In genomic region chr19:43605875-43606568, GRCh38 we compare ENCODE assay signal across 24 cellular contexts. TPM values are rescaled to one million over a fixed set of nuclear protein-coding genes. Genes with fewer than 3 reads are reported as not detected.
DNase-seq lines count a peak whose midpoint lies in the region; ATAC-seq, FAIRE-seq and TF ChIP-seq lines count a peak whose summit lies in the region.
"Had no signal": no experiment of that assay in that cellular context is flagged by ENCODE, and none has a peak within 500 bp of the region (broad histone marks: within the 10 kb centered on the region; RNA-seq: fewer than 3 reads in every experiment).

No MANE protein-coding gene starts in this region.

- H3K36me3 ChIP-seq in K562 (ENCODE audit: control insufficient read depth, insufficient read depth, low read length) (peaks cover 29% of the 10 kb centered on the region; the same call in 2 of the 3 replicates), osteoblast (ENCODE audit: insufficient read depth, low read length) (peaks cover 7% of the 10 kb centered on the region), MM.1S (replicated peaks; ENCODE audit: insufficient read depth, low read length) (no peaks in the 10 kb centered on the region)

- 31% methylated on average over 7 of the region's 7 CpGs for WGBS in K562 (ENCODE audit: insufficient coverage, low coverage, missing lambda C conversion rate)

- ATAC-seq in CD4-positive, alpha-beta T cell (ENCODE audit: poor library complexity), result no peak
- ATAC-seq in K562 (peak; percentile 46), WTC11 (no peak), HG02571 (IDR thresholded peaks at IDR 0.05; ENCODE audit: unreplicated experiment) (no peak)
- ATAC-seq: GM23338, left colon, PC-3, sciatic nerve had no signal

- no peaks in the 10 kb centered on the region for H3K27me3 ChIP-seq in CD4-positive, alpha-beta T cell (ENCODE audit: control insufficient read depth, insufficient read depth, low read length)
- H3K27me3 ChIP-seq in K562 (ENCODE audit: control insufficient read depth in 2 of 2, insufficient read depth in 2 of 2, low read length in 2 of 2), result no peaks in the 10 kb centered on the region
- H3K27me3 ChIP-seq in osteoblast (ENCODE audit: insufficient read depth, low read length), result no peaks in the 10 kb centered on the region
- no peaks in the 10 kb centered on the region for H3K27me3 ChIP-seq in MM.1S (replicated peaks; ENCODE audit: insufficient read depth, low read length)
- H3K27me3 ChIP-seq: testis had no signal

- intact Hi-C loops in CD4-positive, alpha-beta T cell (cut with DNase I, micrococcal nuclease), result no loop called here
- intact Hi-C loops in K562 (cut with micrococcal nuclease), result no loop called here

- peak overlapping the region; percentile 66 for H3K27ac Mint-ChIP-seq in CD4-positive, alpha-beta T cell
- no peak overlapping the region for H3K27ac Mint-ChIP-seq in WTC11
- H3K27ac Mint-ChIP-seq: GM23338 had no signal

- no peak overlapping the region for H3K4me3 Mint-ChIP-seq in CD4-positive, alpha-beta T cell
- no peak overlapping the region for H3K4me3 Mint-ChIP-seq in WTC11
- H3K4me3 Mint-ChIP-seq: GM23338 had no signal

- TF ChIP-seq CTCF in CD4-positive, alpha-beta T cell (IDR thresholded peaks at IDR 0.05), result no peak
- TF ChIP-seq CTCF in K562 (IDR thresholded peaks at IDR 0.05 in 2 of 3, conservative IDR thresholded peaks at IDR 0.05 in 1 of 3; ENCODE audit: insufficient read depth in 2 of 3, low read depth in 1 of 3, low read length in 3 of 3) (no peak), osteoblast (IDR thresholded peaks at IDR 0.05; ENCODE audit: extremely low read depth, low read depth, low read length) (no peak), WTC11 (IDR thresholded peaks at IDR 0.05) (no peak), MM.1S (IDR thresholded peaks at IDR 0.05; ENCODE audit: low read length) (no peak)

- no peaks in the 10 kb centered on the region for H3K9me3 Mint-ChIP-seq in CD4-positive, alpha-beta T cell
- no peaks in the 10 kb centered on the region for H3K9me3 Mint-ChIP-seq in WTC11
- H3K9me3 Mint-ChIP-seq: GM23338 had no signal

- H3K4me2 ChIP-seq in K562 (ENCODE audit: insufficient read depth, low read length), result no peak overlapping the region
- H3K4me2 ChIP-seq in osteoblast (ENCODE audit: insufficient read depth, low read length), result no peak overlapping the region
- no peak overlapping the region for H3K4me2 ChIP-seq in MM.1S (ENCODE audit: low read depth, low read length)
- H3K4me2 ChIP-seq: GM23338 had no signal

- H3K9me3 ChIP-seq in CD4-positive, alpha-beta T cell (ENCODE audit: control insufficient read depth, low read length), result no peaks in the 10 kb centered on the region
- H3K9me3 ChIP-seq in K562 (replicated peaks; ENCODE audit: control insufficient read depth, insufficient read depth, low read depth, low read length) (no peaks in the 10 kb centered on the region), osteoblast (ENCODE audit: low read depth, low read length) (no peaks in the 10 kb centered on the region), MM.1S (replicated peaks; ENCODE audit: insufficient read depth, low read length) (no peaks in the 10 kb centered on the region)
- H3K9me3 ChIP-seq: testis had no signal

- no peaks in the 10 kb centered on the region for H3F3A ChIP-seq in MM.1S (ENCODE audit: insufficient read depth, low read length)

- no peaks in the 10 kb centered on the region for H3K9me2 ChIP-seq in MM.1S (replicated peaks; ENCODE audit: insufficient read depth, low read length)

- no peak for TF ChIP-seq RAD21 in K562 (CRISPR knock-in tag; conservative IDR thresholded peaks at IDR 0.05 in 1 of 2, IDR thresholded peaks at IDR 0.05 in 1 of 2)

- H3K4me1 ChIP-seq in K562 (replicated peaks in 1 of 2; ENCODE audit: control insufficient read depth in 2 of 2, insufficient read depth in 2 of 2, low read length in 2 of 2) (peaks cover 20 to 21% of the 10 kb centered on the region in 2 experiments), osteoblast (ENCODE audit: insufficient read depth, low read length) (no peaks in the 10 kb centered on the region), MM.1S (ENCODE audit: low read length) (no peaks in the 10 kb centered on the region)
- H3K4me1 ChIP-seq: testis had no signal

- FAIRE-seq in K562 (lab: Jason Lieb, UNC), result peak; percentile 72

- no peak for TF ChIP-seq EP300 in K562 (IDR thresholded peaks at IDR 0.05; ENCODE audit: low read length)

- no TSS peak for BruUV-seq in K562 (replicated peaks; lab: Mats Ljungman, UMichigan)

- no peak for DNase-seq in CD4-positive, alpha-beta T cell
- DNase-seq in NCI-H1105 treated with DMSO at 0.1 percent for 48 hours (lab: John Stamatoyannopoulos, UW) (peak; percentile 78), K562 (ENCODE audit: extremely low read depth in 1 of 4, low spot score in 3 of 4) (peak in 1 of 4 experiments; percentile 59), osteoblast (ENCODE audit: insufficient read length, low spot score, missing footprints) (peak; percentile 47), WTC11 (ENCODE audit: low spot score) (no peak), MM.1S (no peak)
- DNase-seq: activated CD4-positive, alpha-beta T cell treated with anti-CD3 and anti-CD28 coated beads for 4 hours; activated CD8-positive, alpha-beta memory T cell treated with anti-CD3 and anti-CD28 coated beads, Interleukin-2, amount 50 U/mL, for 48 hours; activated gamma-delta T cell treated with Interleukin-2 at 50 U/mL for 16 hours; foreskin melanocyte; left colon; NCI-H1048; NCI-H510A; occipital lobe; PC-3; stimulated activated CD4-positive, alpha-beta T cell treated with anti-CD3 and anti-CD28 coated beads, Interleukin-2, amount 100 ng/mL, for 24 hours; T1000; testis had no signal

- peaks cover 30% of the 10 kb centered on the region for H3K36me3 Mint-ChIP-seq in CD4-positive, alpha-beta T cell (ENCODE audit: low read depth)
- H3K36me3 Mint-ChIP-seq in WTC11, result no peaks in the 10 kb centered on the region

- CTCF ChIA-PET in CD4-positive, alpha-beta T cell (lab: Charles Lee), result interaction anchor here (1.9 kb wide), 1 partner anchor 11 kb away, joined by 4 read pairs; no protein-coding TSS in a partner anchor
- CTCF ChIA-PET in K562 (lab: Yijun Ruan, JAX; ENCODE audit: low intra/inter-chr PET ratio), result no interaction called here
- CTCF ChIA-PET in WTC11 (lab: Charles Lee), result interaction anchor here (1.0 to 2.4 kb wide), 4 partner anchors 11 to 71 kb away, joined by 3 to 8 read pairs (median 4); no protein-coding TSS in a partner anchor

- POLR2A ChIA-PET in CD4-positive, alpha-beta T cell (lab: Charles Lee), result no interaction called here
- POLR2A ChIA-PET in K562 (lab: Yijun Ruan, JAX), result interaction anchor here (4.2 to 8.7 kb wide), 2 partner anchors 9 to 10 kb away, joined by 35 to 60 read pairs; partner anchors contain the start of genes IRGQ and ZNF576
- POLR2A ChIA-PET in WTC11 (lab: Charles Lee), result interaction anchor here (0.7 to 1.4 kb wide), 2 partner anchors 10 to 1482 kb away, joined by 3 to 4 read pairs; partner anchors contain the start of genes IRGQ and ZNF576

- H4K20me1 ChIP-seq in K562 (replicated peaks; ENCODE audit: control insufficient read depth, insufficient read depth, low read length), result no peaks in the 10 kb centered on the region
- H4K20me1 ChIP-seq in osteoblast (ENCODE audit: insufficient read depth, low read length), result peaks cover 14% of the 10 kb centered on the region
- no peaks in the 10 kb centered on the region for H4K20me1 ChIP-seq in MM.1S (ENCODE audit: insufficient read depth, low read length)

- peaks cover 5% of the 10 kb centered on the region for H3K4me1 Mint-ChIP-seq in CD4-positive, alpha-beta T cell (ENCODE audit: low read depth)
- peaks cover 6% of the 10 kb centered on the region; the same call in 1 of the 2 replicates for H3K4me1 Mint-ChIP-seq in WTC11

- TF ChIP-seq POLR2A in K562 (conservative IDR thresholded peaks at IDR 0.05), result 0 out of 2 replicates have a peak, but pooled peaks have one; percentile 24

- H3K9ac ChIP-seq in K562 (ENCODE audit: insufficient read depth in 1 of 2, low read depth in 2 of 2, low read length in 2 of 2) (peak overlapping the region in 1 of 2 experiments; percentile 38; a peak in 1 of 4 replicates), MM.1S (ENCODE audit: low read length) (no peak overlapping the region)

- H3K27me3 Mint-ChIP-seq in CD4-positive, alpha-beta T cell, result no peaks in the 10 kb centered on the region
- no peaks in the 10 kb centered on the region for H3K27me3 Mint-ChIP-seq in WTC11 (ENCODE audit: low read depth)

- peaks cover 5% of the 10 kb centered on the region for H3K9me1 ChIP-seq in K562 (ENCODE audit: control insufficient read depth, insufficient read depth, low read length)

- in situ Hi-C loops in K562 (cut with MboI), result no loop called here

- no peak overlapping the region for H2AFZ ChIP-seq in K562 (ENCODE audit: low read depth, low read length)
- no peak overlapping the region for H2AFZ ChIP-seq in osteoblast (ENCODE audit: low read length)
- H2AFZ ChIP-seq in MM.1S (ENCODE audit: low read length), result no peak overlapping the region
- H2AFZ ChIP-seq: GM23338 had no signal

- H3K4me3 ChIP-seq in K562 (no peak overlapping the region), osteoblast (ENCODE audit: insufficient read depth, low read length) (no peak overlapping the region), MM.1S (ENCODE audit: low read length) (no peak overlapping the region)
- H3K4me3 ChIP-seq: coronary artery, GM23338, SK-N-MC, testis had no signal

- no peak overlapping the region for H3K27ac ChIP-seq in CD4-positive, alpha-beta T cell (ENCODE audit: low read depth, low read length)
- H3K27ac ChIP-seq in K562 (ENCODE audit: extremely low read depth, low read depth, low read length) (peak overlapping the region; percentile 19; the same call in 1 of the 3 replicates), osteoblast (ENCODE audit: low read depth, low read length) (no peak overlapping the region), MM.1S (ENCODE audit: low read length) (no peak overlapping the region)
- H3K27ac ChIP-seq: coronary artery, HL-60, SK-N-MC, testis had no signal

- peaks cover 7% of the 10 kb centered on the region; the same call in 2 of the 3 replicates for H3K79me2 ChIP-seq in K562 (ENCODE audit: control insufficient read depth, insufficient read depth, low read length)
- peaks cover 9% of the 10 kb centered on the region for H3K79me2 ChIP-seq in osteoblast (ENCODE audit: insufficient read depth, low read length)
- 0 out of 2 replicates have a peak, but pooled peaks cover 2% of the 10 kb centered on the region for H3K79me2 ChIP-seq in MM.1S (ENCODE audit: low read length)

RNA-seq across cellular contexts. Expression of gene SRRM5, which starts 5.9 kb away (rescaled TPM):
- under 1 TPM; 0.25 to 0.56 TPM for total RNA-seq in CD4-positive, alpha-beta T cell
- 1.0 and 1.2 TPM in 2 replicates for total RNA-seq in K562 (2011; cell fraction: chromatin; rRNA removed; ENCODE audit: low replicate concordance)
- total RNA-seq in K562 (2011; cell fraction: nucleolus; rRNA removed), result 0.33 TPM in 1 of 2 replicates, not detected in the other
- total RNA-seq in K562 (2011; cell fraction: nucleoplasm; rRNA removed), result 0.23 and 0.29 TPM in 2 replicates
- 0.08 and 0.09 TPM in 2 replicates for total RNA-seq in K562 (2014; rRNA removed)
- 0.13 and 0.25 TPM in 2 replicates for total RNA-seq in K562 (2014; rRNA removed; fragmentation: Illumina TruSeq; extraction: Trizol)
- 0.08 and 0.18 TPM in 2 replicates for total RNA-seq in K562 (2015; rRNA removed; fragmentation: Illumina TruSeq; extraction: Trizol)
- 0.11 and 0.18 TPM in 2 replicates for total RNA-seq in K562 (2021)
- polyA plus RNA-seq in K562 (2011; rRNA removed), result 0.10 and 0.18 TPM in 2 replicates
- polyA plus RNA-seq in K562 (2011; cell fraction: cytosol; rRNA removed), result 0.01 and 0.03 TPM in 2 replicates
- 0.29 and 0.67 TPM in 2 replicates for polyA plus RNA-seq in K562 (2011; cell fraction: nucleus; rRNA removed)
- polyA plus RNA-seq in K562 (2012), result 0.26 and 0.37 TPM in 2 replicates
- 0.43 and 0.45 TPM in 2 replicates for polyA plus RNA-seq in K562 (2014; fragmentation: Illumina TruSeq; extraction: Trizol)
- not detected for polyA plus RNA-seq in K562 (2014; fragmentation: Nextera tagmentation; extraction: Ambion mirVana)
- 0.25 and 0.36 TPM in 2 replicates for polyA plus RNA-seq in K562 (2014; rRNA removed)
- 0.12 TPM in 1 of 2 replicates, not detected in the other for polyA minus RNA-seq in K562 (2011; rRNA and poly(A)+ RNA removed)
- not detected in 2 replicates for polyA minus RNA-seq in K562 (2011; cell fraction: cytosol; rRNA and poly(A)+ RNA removed)
- 0.22 TPM in 1 of 2 replicates, not detected in the other for polyA minus RNA-seq in K562 (2011; cell fraction: nucleus; rRNA and poly(A)+ RNA removed)
- total RNA-seq in osteoblast, result under 0.01 TPM in 1 of 2 replicates, not detected in the other
- 0.34 to 0.44 TPM (median 0.42 TPM) in 3 replicates for total RNA-seq in WTC11 (2021)
- total RNA-seq: GM23338, occipital lobe had no signal

RNA-seq across cellular contexts. Expression of gene ZNF576, which starts 9.6 kb away (rescaled TPM):
- 1 to 10 TPM; 4.1 to 4.8 TPM for total RNA-seq in CD4-positive, alpha-beta T cell
- 16.8 and 39.5 TPM in 2 replicates for total RNA-seq in K562 (2011; cell fraction: chromatin; rRNA removed; ENCODE audit: low replicate concordance)
- 33.8 and 38.9 TPM in 2 replicates for total RNA-seq in K562 (2011; cell fraction: nucleolus; rRNA removed)
- total RNA-seq in K562 (2011; cell fraction: nucleoplasm; rRNA removed), result 35.0 and 41.2 TPM in 2 replicates
- total RNA-seq in K562 (2014; rRNA removed) (7.1 and 16.2 TPM in 2 replicates), K562 (2014; rRNA removed; fragmentation: Illumina TruSeq; extraction: Trizol) (5.6 and 6.8 TPM in 2 replicates), K562 (2015; rRNA removed; fragmentation: Illumina TruSeq; extraction: Trizol) (8.8 and 9.9 TPM in 2 replicates), K562 (2021) (14.2 and 18.2 TPM in 2 replicates), osteoblast (7.4 and 9.4 TPM in 2 replicates), WTC11 (2021) (15.9 to 18.5 TPM (median 16.5 TPM) in 3 replicates)
- polyA plus RNA-seq in K562 (2011; rRNA removed) (7.3 and 9.7 TPM in 2 replicates), K562 (2014; fragmentation: Illumina TruSeq; extraction: Trizol) (12.5 and 12.7 TPM in 2 replicates), K562 (2014; fragmentation: Nextera tagmentation; extraction: Ambion mirVana) (10 to 100 TPM; 12.2 to 18.2 TPM), K562 (2014; rRNA removed) (12.8 and 17.4 TPM in 2 replicates)
- polyA plus RNA-seq in K562 (2011; cell fraction: cytosol; rRNA removed), result 14.2 and 34.8 TPM in 2 replicates
- polyA plus RNA-seq in K562 (2011; cell fraction: nucleus; rRNA removed), result 10.6 and 13.3 TPM in 2 replicates
- 12.8 and 12.9 TPM in 2 replicates for polyA plus RNA-seq in K562 (2012)
- polyA minus RNA-seq in K562 (2011; rRNA and poly(A)+ RNA removed), result 6.4 and 8.1 TPM in 2 replicates
- 5.5 and 6.7 TPM in 2 replicates for polyA minus RNA-seq in K562 (2011; cell fraction: cytosol; rRNA and poly(A)+ RNA removed)
- 12.8 and 16.1 TPM in 2 replicates for polyA minus RNA-seq in K562 (2011; cell fraction: nucleus; rRNA and poly(A)+ RNA removed)

RNA-seq across cellular contexts. Expression of gene IRGQ, which starts 10.1 kb away (rescaled TPM):
- 10 to 100 TPM; 28.9 to 29.8 TPM for total RNA-seq in CD4-positive, alpha-beta T cell
- total RNA-seq in K562 (2011; cell fraction: chromatin; rRNA removed; ENCODE audit: low replicate concordance), result 18.5 and 25.1 TPM in 2 replicates
- total RNA-seq in K562 (2011; cell fraction: nucleolus; rRNA removed), result 14.3 and 16.3 TPM in 2 replicates
- 23.6 and 35.4 TPM in 2 replicates for total RNA-seq in K562 (2011; cell fraction: nucleoplasm; rRNA removed)
- total RNA-seq in K562 (2014; rRNA removed) (5.3 and 7.3 TPM in 2 replicates), K562 (2014; rRNA removed; fragmentation: Illumina TruSeq; extraction: Trizol) (8.8 and 9.6 TPM in 2 replicates), K562 (2015; rRNA removed; fragmentation: Illumina TruSeq; extraction: Trizol) (7.8 and 7.9 TPM in 2 replicates), K562 (2021) (16.8 and 19.2 TPM in 2 replicates), osteoblast (18.9 and 23.2 TPM in 2 replicates), WTC11 (2021) (33.6 to 38.1 TPM (median 35.5 TPM) in 3 replicates)
- polyA plus RNA-seq in K562 (2011; rRNA removed) (8.3 and 11.2 TPM in 2 replicates), K562 (2014; fragmentation: Illumina TruSeq; extraction: Trizol) (3.4 and 5.1 TPM in 2 replicates), K562 (2014; fragmentation: Nextera tagmentation; extraction: Ambion mirVana) (10 to 100 TPM in 1 of 2 experiments, 1 to 10 TPM in 1; 3.5 to 11.2 TPM), K562 (2014; rRNA removed) (6.2 and 6.6 TPM in 2 replicates)
- 6.4 and 14.2 TPM in 2 replicates for polyA plus RNA-seq in K562 (2011; cell fraction: cytosol; rRNA removed)
- 7.0 and 10.7 TPM in 2 replicates for polyA plus RNA-seq in K562 (2011; cell fraction: nucleus; rRNA removed)
- polyA plus RNA-seq in K562 (2012), result 2.1 and 2.5 TPM in 2 replicates
- polyA minus RNA-seq in K562 (2011; rRNA and poly(A)+ RNA removed), result 13.0 and 15.6 TPM in 2 replicates
- 8.6 and 11.0 TPM in 2 replicates for polyA minus RNA-seq in K562 (2011; cell fraction: cytosol; rRNA and poly(A)+ RNA removed)
- polyA minus RNA-seq in K562 (2011; cell fraction: nucleus; rRNA and poly(A)+ RNA removed), result 2.2 and 3.3 TPM in 2 replicates

RNA-seq across cellular contexts. Expression of gene ZNF428, which starts 13.4 kb away (rescaled TPM):
- total RNA-seq in CD4-positive, alpha-beta T cell, result 10 to 100 TPM; 22.3 to 24.8 TPM
- 6.3 and 13.9 TPM in 2 replicates for total RNA-seq in K562 (2011; cell fraction: chromatin; rRNA removed; ENCODE audit: low replicate concordance)
- 8.6 and 12.7 TPM in 2 replicates for total RNA-seq in K562 (2011; cell fraction: nucleolus; rRNA removed)
- total RNA-seq in K562 (2011; cell fraction: nucleoplasm; rRNA removed), result 10.1 and 10.3 TPM in 2 replicates
- total RNA-seq in K562 (2014; rRNA removed) (85.7 and 86.9 TPM in 2 replicates), K562 (2014; rRNA removed; fragmentation: Illumina TruSeq; extraction: Trizol) (8.4 and 8.8 TPM in 2 replicates), K562 (2015; rRNA removed; fragmentation: Illumina TruSeq; extraction: Trizol) (27.5 and 30.4 TPM in 2 replicates), K562 (2021) (42.2 and 49.2 TPM in 2 replicates), osteoblast (31.5 and 37.3 TPM in 2 replicates), WTC11 (2021) (19.2 to 20.1 TPM (median 20.0 TPM) in 3 replicates)
- polyA plus RNA-seq in K562 (2011; rRNA removed) (14.9 and 15.9 TPM in 2 replicates), K562 (2014; fragmentation: Illumina TruSeq; extraction: Trizol) (14.9 and 19.1 TPM in 2 replicates), K562 (2014; fragmentation: Nextera tagmentation; extraction: Ambion mirVana) (under 1 TPM; 0.15 to 0.23 TPM), K562 (2014; rRNA removed) (68.7 and 75.7 TPM in 2 replicates)
- 17.8 and 32.7 TPM in 2 replicates for polyA plus RNA-seq in K562 (2011; cell fraction: cytosol; rRNA removed)
- 14.2 and 15.7 TPM in 2 replicates for polyA plus RNA-seq in K562 (2011; cell fraction: nucleus; rRNA removed)
- polyA plus RNA-seq in K562 (2012), result 41.0 and 43.7 TPM in 2 replicates
- 2.5 and 3.4 TPM in 2 replicates for polyA minus RNA-seq in K562 (2011; rRNA and poly(A)+ RNA removed)
- polyA minus RNA-seq in K562 (2011; cell fraction: cytosol; rRNA and poly(A)+ RNA removed), result 4.3 and 6.7 TPM in 2 replicates
- polyA minus RNA-seq in K562 (2011; cell fraction: nucleus; rRNA and poly(A)+ RNA removed), result 4.3 and 6.9 TPM in 2 replicates

RNA-seq across cellular contexts. Expression of gene PINLYP, which starts 30.4 kb away (rescaled TPM):
- not detected for total RNA-seq in CD4-positive, alpha-beta T cell
- 0.30 and 1.1 TPM in 2 replicates for total RNA-seq in K562 (2011; cell fraction: chromatin; rRNA removed; ENCODE audit: low replicate concordance)
- 0.66 and 1.0 TPM in 2 replicates for total RNA-seq in K562 (2011; cell fraction: nucleolus; rRNA removed)
- total RNA-seq in K562 (2011; cell fraction: nucleoplasm; rRNA removed), result 0.76 and 0.95 TPM in 2 replicates
- total RNA-seq in K562 (2014; rRNA removed), result 1.1 TPM in 2 replicates
- total RNA-seq in K562 (2014; rRNA removed; fragmentation: Illumina TruSeq; extraction: Trizol), result 1.1 and 1.7 TPM in 2 replicates
- 2.2 and 2.7 TPM in 2 replicates for total RNA-seq in K562 (2015; rRNA removed; fragmentation: Illumina TruSeq; extraction: Trizol)
- total RNA-seq in K562 (2021), result 1.00 and 2.4 TPM in 2 replicates
- polyA plus RNA-seq in K562 (2011; rRNA removed), result 1.0 and 1.5 TPM in 2 replicates
- polyA plus RNA-seq in K562 (2011; cell fraction: cytosol; rRNA removed), result 0.73 and 1.8 TPM in 2 replicates
- polyA plus RNA-seq in K562 (2011; cell fraction: nucleus; rRNA removed), result 0.51 and 0.56 TPM in 2 replicates
- polyA plus RNA-seq in K562 (2012), result 3.9 and 4.2 TPM in 2 replicates
- 2.8 and 4.7 TPM in 2 replicates for polyA plus RNA-seq in K562 (2014; fragmentation: Illumina TruSeq; extraction: Trizol)
- polyA plus RNA-seq in K562 (2014; fragmentation: Nextera tagmentation; extraction: Ambion mirVana), result 1 to 10 TPM; 4.6 to 6.0 TPM
- 6.7 and 8.0 TPM in 2 replicates for polyA plus RNA-seq in K562 (2014; rRNA removed)
- 0.11 and 0.24 TPM in 2 replicates for polyA minus RNA-seq in K562 (2011; rRNA and poly(A)+ RNA removed)
- polyA minus RNA-seq in K562 (2011; cell fraction: cytosol; rRNA and poly(A)+ RNA removed), result not detected in 2 replicates
- polyA minus RNA-seq in K562 (2011; cell fraction: nucleus; rRNA and poly(A)+ RNA removed), result 0.67 TPM in 1 of 2 replicates, not detected in the other
- 0.72 and 2.9 TPM in 2 replicates for total RNA-seq in osteoblast
- 6.4 to 11.3 TPM (median 10.6 TPM) in 3 replicates for total RNA-seq in WTC11 (2021)

Comparison
In these comparisons a context has a peak if more than half of its experiments do, and no peak if none do; other contexts are left out.
1. DNase-seq: peak in NCI-H1105 treated with DMSO at 0.1 percent for 48 hours (single experiment) and osteoblast (single experiment); none in CD4-positive, alpha-beta T cell (0 of 10), WTC11 (single experiment) and MM.1S (single experiment).